18 cellular contexts compared by ENCODE assay signal in genomic region chr1:54833146-54833545, GRCh38. TPM values are rescaled to one million over a fixed set of nuclear protein-coding genes. Genes with fewer than 3 reads are reported as not detected.
DNase-seq lines count a peak whose midpoint lies in the region; ATAC-seq and TF ChIP-seq lines count a peak whose summit lies in the region.
"Had no signal": no experiment of that assay in that cellular context is flagged by ENCODE, and none has a peak within 500 bp of the region (broad histone marks: within the 10 kb centered on the region; RNA-seq: fewer than 3 reads in every experiment).

No MANE protein-coding gene starts in this region.

- H3K36me3 Mint-ChIP-seq in chondrocyte (ENCODE audit: low read depth): peaks cover 5% of the 10 kb centered on the region

- no peaks in the 10 kb centered on the region for H3K27me3 ChIP-seq in suprapubic skin
- peaks cover 0 to 2% (median 0%) of the 10 kb centered on the region in 3 donors for H3K27me3 ChIP-seq in psoas muscle (ENCODE audit: insufficient read depth in 3 of 3, low read length in 2 of 3)
- H3K27me3 ChIP-seq: BLaER1 treated with 17β-estradiol and CSF1 and Interleukin-3, amounts not matched to agents 10 nM and 100 nM had no signal

- peaks cover 14% of the 10 kb centered on the region for H3K9me3 Mint-ChIP-seq in chondrocyte (ENCODE audit: low read depth)

- no peaks in the 10 kb centered on the region for H3K4me1 Mint-ChIP-seq in chondrocyte (ENCODE audit: low read depth)

- no peaks in the 10 kb centered on the region for H3K36me3 ChIP-seq in suprapubic skin
- no peaks in the 10 kb centered on the region for H3K36me3 ChIP-seq in psoas muscle (ENCODE audit: insufficient read depth in 1 of 2, low read depth in 1 of 2)
- H3K36me3 ChIP-seq: BLaER1 treated with 17β-estradiol and CSF1 and Interleukin-3, amounts not matched to agents 10 nM and 100 nM; HAP-1 had no signal

- peaks cover 11% of the 10 kb centered on the region for H3K27me3 Mint-ChIP-seq in chondrocyte (ENCODE audit: low read depth)
- H3K27me3 Mint-ChIP-seq: CD4-positive, alpha-beta T cell had no signal

- H3K9me3 ChIP-seq in suprapubic skin (no peaks in the 10 kb centered on the region), psoas muscle (peaks cover 13% of the 10 kb centered on the region)
- H3K9me3 ChIP-seq: HAP-1 had no signal

- TF ChIP-seq EP300 in suprapubic skin (IDR thresholded peaks at IDR 0.05): no peak

- no peak for ATAC-seq in psoas muscle
- ATAC-seq: HepG2 had no signal

- H3K27ac ChIP-seq in suprapubic skin (no peak overlapping the region), psoas muscle (no peak overlapping the region)
- H3K27ac ChIP-seq: 22Rv1; BLaER1 treated with 17β-estradiol and CSF1 and Interleukin-3, amounts not matched to agents 10 nM and 100 nM had no signal

- TF ChIP-seq CTCF in chondrocyte (IDR thresholded peaks at IDR 0.05): no peak
- no peak for TF ChIP-seq CTCF in suprapubic skin (IDR thresholded peaks at IDR 0.05)
- no peak for TF ChIP-seq CTCF in psoas muscle (IDR thresholded peaks at IDR 0.05)

- peak; percentile 28 for DNase-seq in activated CD8-positive, alpha-beta memory T cell treated with anti-CD3 and anti-CD28 coated beads for 24 hours
- no peak for DNase-seq in activated CD8-positive, alpha-beta memory T cell treated with anti-CD3 and anti-CD28 coated beads, Interleukin-2, amount 50 U/mL, for 4 hours
- DNase-seq in chondrocyte (ENCODE audit: low spot score) (peak; percentile 46), left kidney (ENCODE audit: low read depth, low spot score) (peak; percentile 77), suprapubic skin (ENCODE audit: low spot score in 2 of 2) (peak; percentile 36 to 58), Ammon's horn (ENCODE audit: low spot score) (no peak), GM03348 (ENCODE audit: low spot score) (no peak), psoas muscle (no peak)
- DNase-seq: AML-193; Calu3; CD4-positive, alpha-beta T cell; DMS79 had no signal

- 87% methylated on average over 7 of the region's 8 CpGs for WGBS in suprapubic skin
- WGBS in psoas muscle, 3 donors: 59 to 61% (median 60%) methylated on average over 8 of the region's 8 CpGs

- intact Hi-C loops in psoas muscle (cut with DNase I): no loop called here

- H3K27ac Mint-ChIP-seq in chondrocyte (ENCODE audit: unreplicated experiment): no peak overlapping the region
- H3K27ac Mint-ChIP-seq: CD4-positive, alpha-beta T cell had no signal

- no peak for TF ChIP-seq POLR2A in suprapubic skin (IDR thresholded peaks at IDR 0.05)

- H3K4me1 ChIP-seq in suprapubic skin: peaks cover 9% of the 10 kb centered on the region
- no peaks in the 10 kb centered on the region for H3K4me1 ChIP-seq in psoas muscle
- H3K4me1 ChIP-seq: BLaER1 treated with 17β-estradiol and CSF1 and Interleukin-3, amounts not matched to agents 10 nM and 100 nM; HAP-1 had no signal

- H3K4me3 Mint-ChIP-seq in chondrocyte (ENCODE audit: unreplicated experiment): no peak overlapping the region
- H3K4me3 Mint-ChIP-seq: CD4-positive, alpha-beta T cell had no signal

- H3K4me3 ChIP-seq in suprapubic skin: no peak overlapping the region
- no peak overlapping the region for H3K4me3 ChIP-seq in psoas muscle
- H3K4me3 ChIP-seq: BLaER1 treated with 17β-estradiol and CSF1 and Interleukin-3, amounts not matched to agents 10 nM and 100 nM; HAP-1 had no signal

RNA-seq across cellular contexts. Expression of gene TTC22, which starts 32.0 kb away (rescaled TPM):
- total RNA-seq in chondrocyte: not detected in 3 replicates
- total RNA-seq in suprapubic skin: 10 to 100 TPM; 37.4 to 64.0 (median 58.0) TPM
- total RNA-seq in psoas muscle: under 1 TPM in 2 of 4 donors, not detected in 2; 0.13 TPM
- under 1 TPM; 0.03 TPM for polyA plus RNA-seq in psoas muscle
- total RNA-seq: A673, G401, HepG2 had no signal
- polyA plus RNA-seq: HepG2 had no signal

RNA-seq across cellular contexts. Expression of gene DHCR24, which starts 53.8 kb away (rescaled TPM):
- 120 to 129 TPM (median 124 TPM) in 3 replicates for total RNA-seq in chondrocyte
- total RNA-seq in suprapubic skin: 100 to 1,000 TPM; 167 to 525 (median 389) TPM
- 100 to 1,000 TPM in 3 of 4 donors, 10 to 100 TPM in 1; 64.4 to 215 (median 129) TPM for total RNA-seq in psoas muscle
- 100 to 1,000 TPM in 1 of 3 donors, 10 to 100 TPM in 1, 1 to 10 TPM in 1; 8.8 to 164 (median 70.7) TPM for polyA plus RNA-seq in psoas muscle

Comparison
In these comparisons a context has a peak if more than half of its experiments do, and no peak if none do; other contexts are left out.
1. DNase-seq: peak in activated CD8-positive, alpha-beta memory T cell treated with anti-CD3 and anti-CD28 coated beads for 24 hours (single experiment), chondrocyte (single experiment), left kidney (single experiment) and suprapubic skin (2 of 2); none in activated CD8-positive, alpha-beta memory T cell treated with anti-CD3 and anti-CD28 coated beads, Interleukin-2, amount 50 U/mL, for 4 hours (single experiment), Ammon's horn (single experiment), GM03348 (single experiment) and psoas muscle (0 of 2).
2. RNA of gene TTC22, which starts 32.0 kb away (total RNA-seq): 37.4 to 64.0 TPM in suprapubic skin; 0.13 TPM in psoas muscle and not detected in chondrocyte; every median in the first group is over 10 times any median in the second.